Comparison of ENCODE assay signal across 8 cellular contexts in genomic region chr19:4913996-4914735, GRCh38. TPM values are rescaled to one million over a fixed set of nuclear protein-coding genes. Genes with fewer than 3 reads are reported as not detected.
DNase-seq lines count a peak whose midpoint lies in the region; ATAC-seq and TF ChIP-seq lines count a peak whose summit lies in the region.

No MANE protein-coding gene starts in this region.

- peaks cover 0 to 38% (median 21%) of the 10 kb centered on the region in 4 donors for H3K4me1 ChIP-seq in Peyer's patch

- H3K4me3 ChIP-seq in Peyer's patch, result peak overlapping the region in 3 of 4 donors; percentile 44 to 54 (median 47)
- H3K4me3 ChIP-seq in astrocyte of the cerebellum (ENCODE audit: low read depth, low read length), result peak overlapping the region; percentile 21

- H3K27ac Mint-ChIP-seq in CD14-positive monocyte (peak overlapping the region; percentile 75 to 99 (median 89)), nephron progenitor cell (peak overlapping the region; percentile 96)

- no peaks in the 10 kb centered on the region for H3K27me3 ChIP-seq in Peyer's patch

- DNase-seq in CD14-positive monocyte (ENCODE audit: low spot score) (no peak), Peyer's patch (peak in 2 of 3 donors; percentile 25 to 65), astrocyte of the cerebellum (ENCODE audit: low read depth) (no peak), nephron progenitor cell (no peak), KBM-7 (no peak), NCI-H345 treated with DMSO at 0.1 percent for 48 hours (lab: John Stamatoyannopoulos, UW; ENCODE audit: unreplicated experiment) (no peak), T-helper 9 cell (no peak)

- intact Hi-C loops in CD14-positive monocyte (cut with micrococcal nuclease), result loop anchor here (5.0 to 10.0 kb wide), 4 partner anchors 42 to 179 kb away; no protein-coding TSS in a partner anchor

- peak overlapping the region; percentile 52 to 75 (median 67) for H3K27ac ChIP-seq in Peyer's patch

- H3K27me3 Mint-ChIP-seq in CD14-positive monocyte (ENCODE audit: low read depth in 3 of 3), result peaks cover 0 to 6% (median 0%) of the 10 kb centered on the region in 3 donors
- H3K27me3 Mint-ChIP-seq in nephron progenitor cell (ENCODE audit: low read depth, poor library complexity), result no peaks in the 10 kb centered on the region

- no peak for TF ChIP-seq POLR2A in Peyer's patch (IDR thresholded peaks at IDR 0.05)

- H3K4me1 Mint-ChIP-seq in CD14-positive monocyte, result peaks cover 61% of the 10 kb centered on the region
- H3K4me1 Mint-ChIP-seq in nephron progenitor cell, result peaks cover 44% of the 10 kb centered on the region

- no peak for ATAC-seq in HG03457 (IDR thresholded peaks at IDR 0.05; ENCODE audit: unreplicated experiment)

- H3K9me3 Mint-ChIP-seq in CD14-positive monocyte, result peaks cover 0 to 2% (median 0%) of the 10 kb centered on the region in 7 donors
- H3K9me3 Mint-ChIP-seq in nephron progenitor cell, result no peaks in the 10 kb centered on the region

- H3K4me3 Mint-ChIP-seq in CD14-positive monocyte (peak overlapping the region; percentile 93 to 100), nephron progenitor cell (no peak overlapping the region)

- H3K36me3 ChIP-seq in Peyer's patch, result no peaks in the 10 kb centered on the region

- H3K9me3 ChIP-seq in Peyer's patch, result no peaks in the 10 kb centered on the region

- in situ Hi-C loops in astrocyte of the cerebellum (cut with HindIII; ENCODE audit: low sequenced_read_pairs), result no loop called here
- in situ Hi-C loops in KBM-7 (cut with MboI; ENCODE audit: low pct_unique_long_range_greater_than_20kb, low sequenced_read_pairs), result no loop called here

- TF ChIP-seq CTCF in CD14-positive monocyte (IDR thresholded peaks at IDR 0.05), result no peak
- no peak for TF ChIP-seq CTCF in Peyer's patch (IDR thresholded peaks at IDR 0.05)
- TF ChIP-seq CTCF in astrocyte of the cerebellum (IDR thresholded peaks at IDR 0.05; ENCODE audit: low read depth, low read length, missing control alignments), result no peak
- no peak for TF ChIP-seq CTCF in nephron progenitor cell (IDR thresholded peaks at IDR 0.05)

- peaks cover 4 to 19% of the 10 kb centered on the region in 2 donors for H3K36me3 Mint-ChIP-seq in CD14-positive monocyte
- peaks cover 57% of the 10 kb centered on the region for H3K36me3 Mint-ChIP-seq in nephron progenitor cell (ENCODE audit: low read depth)

RNA-seq across cellular contexts. Expression of gene UHRF1, which starts 4.9 kb away (rescaled TPM):
- under 1 TPM; 0.06 to 0.63 TPM for polyA plus RNA-seq in CD14-positive monocyte
- total RNA-seq in Peyer's patch, result 10 to 100 TPM in 1 of 4 donors, 1 to 10 TPM in 3; 6.7 to 35.5 (median 8.0) TPM

RNA-seq across cellular contexts. Expression of gene ARRDC5, which starts 11.5 kb away (rescaled TPM):
- 1 to 10 TPM in 1 of 2 donors, under 1 TPM in 1; 0.46 to 1.0 TPM for polyA plus RNA-seq in CD14-positive monocyte
- 1 to 10 TPM in 2 of 4 donors, under 1 TPM in 1, not detected in 1; 0.76 to 8.3 (median 3.1) TPM for total RNA-seq in Peyer's patch

RNA-seq across cellular contexts. Expression of gene PLIN3, which starts 46.7 kb away (rescaled TPM):
- 100 to 1,000 TPM; 138 to 151 TPM for polyA plus RNA-seq in CD14-positive monocyte
- total RNA-seq in Peyer's patch, result 100 to 1,000 TPM in 3 of 4 donors, 10 to 100 TPM in 1; 22.3 to 150 (median 108) TPM

RNA-seq across cellular contexts. Expression of gene KDM4B, which starts 54.7 kb away (rescaled TPM):
- 10 to 100 TPM in 1 of 2 donors, 1 to 10 TPM in 1; 6.4 to 12.7 TPM for polyA plus RNA-seq in CD14-positive monocyte
- total RNA-seq in Peyer's patch, result 10 to 100 TPM; 28.7 to 75.1 (median 46.1) TPM

Comparison
In these comparisons a context has a peak if more than half of its experiments do, and no peak if none do; other contexts are left out.
1. DNase-seq: peak in Peyer's patch (2 of 3); none in CD14-positive monocyte (single experiment), astrocyte of the cerebellum (single experiment), nephron progenitor cell (single experiment), KBM-7 (single experiment), NCI-H345 treated with DMSO at 0.1 percent for 48 hours (single experiment) and T-helper 9 cell (single experiment).